24 cellular contexts compared by ENCODE assay signal in the genomic region with DNA sequence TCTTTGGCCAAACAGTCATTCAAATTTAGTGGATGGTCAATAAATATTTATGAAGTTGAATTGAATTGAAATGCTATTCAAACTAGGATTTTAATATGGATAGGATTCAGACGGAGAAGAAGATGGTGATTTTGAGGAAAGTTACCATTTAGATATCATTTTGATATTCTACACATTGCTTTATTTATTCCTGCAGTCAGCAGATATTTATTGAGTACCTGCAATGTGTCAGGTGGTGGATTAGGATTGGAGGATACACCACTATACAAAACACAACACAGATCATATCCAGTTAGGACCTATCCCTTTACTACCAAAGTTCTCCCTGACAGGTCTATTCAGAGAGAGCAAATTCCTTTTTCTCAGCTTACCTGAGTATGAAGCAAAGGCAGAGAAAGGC.
"Had no signal": no experiment of that assay in that cellular context is flagged by ENCODE, and none has a peak within 500 bp of the region (broad histone marks: within the 10 kb centered on the region; RNA-seq: fewer than 3 reads in every experiment).

No MANE protein-coding gene starts in this region.

- ATAC-seq: heart right ventricle; left lobe of liver; lower lobe of right lung; natural killer cell; stimulated activated effector memory CD8-positive, alpha-beta T cell treated with anti-CD3 and anti-CD28 coated beads, Interleukin-12 subunit alpha, Interleukin-12 subunit beta, amount 100 ng/mL, for 72 hours; upper lobe of right lung had no signal

- H3K27me3 ChIP-seq: heart right ventricle, hepatocyte, neural progenitor cell, neutrophil, right atrium auricular region, sigmoid colon, spleen, suprapubic skin, tibial artery, upper lobe of right lung had no signal

- DNase-seq: heart right ventricle; lower lobe of right lung; mesenchymal stem cell; naive B cell; natural killer cell; nephron progenitor cell; occipital lobe; sigmoid colon; small intestine; spleen; stimulated activated CD4-positive, alpha-beta T cell treated with anti-CD3 and anti-CD28 coated beads, Interleukin-4, amount 100 ng/mL, for 24 hours; stimulated activated naive CD4-positive, alpha-beta T cell; tibial artery; upper lobe of right lung had no signal

- H2AFZ ChIP-seq: hepatocyte, neural progenitor cell, parathyroid adenoma had no signal

- H3K79me2 ChIP-seq: hepatocyte, parathyroid adenoma had no signal

- H3K27ac ChIP-seq: hepatocyte, lower lobe of right lung, neural progenitor cell, neutrophil, parathyroid adenoma, sigmoid colon, spleen, suprapubic skin, thoracic aorta, tibial artery, upper lobe of right lung had no signal

- H3K4me2 ChIP-seq: hepatocyte, neural progenitor cell had no signal

- H3K36me3 ChIP-seq: lower lobe of right lung, neural progenitor cell, neutrophil, right atrium auricular region, sigmoid colon, suprapubic skin, thoracic aorta, tibial artery, upper lobe of right lung had no signal

- H3K4me3 ChIP-seq: heart right ventricle, hepatocyte, lower lobe of right lung, neural progenitor cell, right atrium auricular region, sigmoid colon, spleen, thoracic aorta, tibial artery, upper lobe of right lung had no signal

- H3K9me3 ChIP-seq: heart right ventricle, lower lobe of right lung, neutrophil, right atrium auricular region, sigmoid colon, spleen, suprapubic skin, thoracic aorta, tibial artery, upper lobe of right lung had no signal

- FAIRE-seq: small intestine, urothelium cell line had no signal

- H3K4me1 ChIP-seq: neural progenitor cell, parathyroid adenoma had no signal

- H3K9ac ChIP-seq: neural progenitor cell, parathyroid adenoma had no signal
